17 cellular contexts compared by ENCODE assay signal in genomic region chr18:42617086-42617725, GRCh38.
DNase-seq lines count a peak whose midpoint lies in the region; ATAC-seq and TF ChIP-seq lines count a peak whose summit lies in the region.
"Had no signal": no experiment of that assay in that cellular context is flagged by ENCODE, and none has a peak within 500 bp of the region (broad histone marks: within the 10 kb centered on the region; RNA-seq: fewer than 3 reads in every experiment).

No MANE protein-coding gene starts in this region.

- no peaks in the 10 kb centered on the region for H3K9me3 ChIP-seq in A673 (ENCODE audit: low read depth, low read length, poor library complexity, severe bottlenecking)
- no peaks in the 10 kb centered on the region for H3K9me3 ChIP-seq in SJCRH30 (replicated peaks)

- CTCF ChIA-PET in A673 (lab: Charles Lee): no interaction called here

- TF ChIP-seq CTCF in A673 (conservative IDR thresholded peaks at IDR 0.05; ENCODE audit: low read depth, low read length): no peak

- no peak overlapping the region for H3K27ac ChIP-seq in A673 (ENCODE audit: low read depth, low read length, poor library complexity, severe bottlenecking)
- H3K27ac ChIP-seq in SJCRH30: peak overlapping the region; percentile 97
- H3K27ac ChIP-seq: RWPE1 had no signal

- ATAC-seq in HG03095 (IDR thresholded peaks at IDR 0.05; ENCODE audit: unreplicated experiment) (no peak), GM21717 (IDR thresholded peaks at IDR 0.05; ENCODE audit: unreplicated experiment) (no peak)
- ATAC-seq: Panc1 had no signal

- H3K27me3 ChIP-seq in A673 (replicated peaks; ENCODE audit: insufficient read depth, low read depth, low read length, poor library complexity): no peaks in the 10 kb centered on the region
- H3K27me3 ChIP-seq in SJCRH30: no peaks in the 10 kb centered on the region

- DNase-seq in NCI-H146 (lab: John Stamatoyannopoulos, UW) (peak; percentile 32), NCI-H146 treated with DMSO at 0.1 percent for 48 hours (lab: John Stamatoyannopoulos, UW; ENCODE audit: unreplicated experiment) (no peak), A673 (ENCODE audit: low spot score) (peak; percentile 53), NCI-H1694 (lab: John Stamatoyannopoulos, UW) (peak; percentile 64), SJCRH30 (peak; percentile 19 to 62)
- DNase-seq in activated CD8-positive, alpha-beta memory T cell treated with anti-CD3 and anti-CD28 coated beads for 24 hours: no peak
- DNase-seq: AML-193; CD4-positive, alpha-beta memory T cell; COR-L47; DND-41; NCI-H1105; NCI-H1436 treated with DMSO at 0.1 percent for 48 hours; NCI-H526 had no signal

- POLR2A ChIA-PET in A673 (lab: Charles Lee; ENCODE audit: low non-redundant PET): no interaction called here

- H3K4me3 ChIP-seq in A673 (ENCODE audit: low read depth, low read length, poor library complexity, severe bottlenecking) (no peak overlapping the region), SJCRH30 (no peak overlapping the region)

- intact Hi-C loops in A673 (cut with micrococcal nuclease; ENCODE audit: unreplicated experiment): no loop called here

- H3K36me3 ChIP-seq in A673 (ENCODE audit: insufficient read depth, low read length, poor library complexity, severe bottlenecking) (no peaks in the 10 kb centered on the region), SJCRH30 (no peaks in the 10 kb centered on the region)

- BruUV-seq in A673 (replicated peaks; lab: Mats Ljungman, UMichigan): no TSS peak

- H3K4me1 ChIP-seq in A673 (ENCODE audit: insufficient read depth, low read length, poor library complexity, severe bottlenecking): no peaks in the 10 kb centered on the region
- H3K4me1 ChIP-seq in SJCRH30: peaks cover 51% of the 10 kb centered on the region

Comparison
In these comparisons a context has a peak if more than half of its experiments do, and no peak if none do; other contexts are left out.
1. DNase-seq: peak in NCI-H146 (single experiment), A673 (single experiment), NCI-H1694 (single experiment) and SJCRH30 (2 of 2); none in NCI-H146 treated with DMSO at 0.1 percent for 48 hours (single experiment) and activated CD8-positive, alpha-beta memory T cell treated with anti-CD3 and anti-CD28 coated beads for 24 hours (single experiment).